In genomic region chr14:95314609-95315008, GRCh38 we compare ENCODE assay signal across 10 cellular contexts. TPM values are rescaled to one million over a fixed set of nuclear protein-coding genes. Genes with fewer than 3 reads are reported as not detected.
A peak's percentile ranks its signal among the peaks of the same experiment; 100 is the strongest.
DNase-seq lines count a peak whose midpoint lies in the region; ATAC-seq and TF ChIP-seq lines count a peak whose summit lies in the region.
"Had no signal": no experiment of that assay in that cellular context is flagged by ENCODE, and none has a peak within 500 bp of the region (broad histone marks: within the 10 kb centered on the region; RNA-seq: fewer than 3 reads in every experiment).

No MANE protein-coding gene starts in this region.

- 45 to 50% methylated on average over 6 of the region's 6 CpGs for WGBS in lower leg skin, 2 donors

- H3K4me1 Mint-ChIP-seq in activated CD4-positive, alpha-beta T cell treated with anti-CD3 and anti-CD28 coated beads, Interleukin-2, amount 10 ng/mL, durations not matched to agents 24 days and 14 days, result peaks cover 16% of the 10 kb centered on the region
- H3K4me1 Mint-ChIP-seq in activated T-helper 17 cell treated with anti-CD3 and anti-CD28 coated beads, Interleukin-2, amount 50 U/mL, for 72 hours, result peaks cover 3% of the 10 kb centered on the region

- peaks cover 10 to 68% of the 10 kb centered on the region in 2 donors for H3K4me1 ChIP-seq in left lung

- H3K27ac ChIP-seq in left lung, result peak overlapping the region in 1 of 2 donors; percentile 76

- no peaks in the 10 kb centered on the region for H3K9me3 Mint-ChIP-seq in activated CD4-positive, alpha-beta T cell treated with anti-CD3 and anti-CD28 coated beads, Interleukin-2, amount 10 ng/mL, durations not matched to agents 24 days and 14 days
- no peaks in the 10 kb centered on the region for H3K9me3 Mint-ChIP-seq in activated T-helper 17 cell treated with anti-CD3 and anti-CD28 coated beads, Interleukin-2, amount 50 U/mL, for 72 hours
- H3K9me3 Mint-ChIP-seq: naive thymus-derived CD4-positive, alpha-beta T cell; T-helper 1 cell treated with Interleukin-12 subunit alpha and Interleukin-12 subunit beta and Interleukin-4 antibody, amounts not matched to agents 30 μg/mL and 1 μg/mL, for 36 hours had no signal

- H3K9me3 ChIP-seq in left lung, result no peaks in the 10 kb centered on the region

- no peak overlapping the region for H3K4me3 Mint-ChIP-seq in activated CD4-positive, alpha-beta T cell treated with anti-CD3 and anti-CD28 coated beads, Interleukin-2, amount 10 ng/mL, durations not matched to agents 24 days and 14 days
- no peak overlapping the region for H3K4me3 Mint-ChIP-seq in activated T-helper 17 cell treated with anti-CD3 and anti-CD28 coated beads, Interleukin-2, amount 50 U/mL, for 72 hours
- H3K4me3 Mint-ChIP-seq: naive thymus-derived CD4-positive, alpha-beta T cell; T-helper 1 cell treated with Interleukin-12 subunit alpha and Interleukin-12 subunit beta and Interleukin-4 antibody, amounts not matched to agents 30 μg/mL and 1 μg/mL, for 36 hours had no signal

- ATAC-seq in HG03095 (IDR thresholded peaks at IDR 0.05; ENCODE audit: unreplicated experiment) (peak; percentile 54), left lung (peak; percentile 33), HG02840 (IDR thresholded peaks at IDR 0.05; ENCODE audit: low FRiP score, unreplicated experiment) (no peak)
- ATAC-seq in activated T-helper 17 cell treated with anti-CD3 and anti-CD28 coated beads, Interleukin-2, amount 50 U/mL, for 72 hours (replicated peaks), result peak; percentile 91

- H3K27me3 ChIP-seq in left lung, result peaks cover 0 to 19% of the 10 kb centered on the region in 2 donors

- no peaks in the 10 kb centered on the region for H3K36me3 ChIP-seq in left lung

- intact Hi-C loops in activated CD4-positive, alpha-beta T cell treated with anti-CD3 and anti-CD28 coated beads, Interleukin-2, amount 10 ng/mL, durations not matched to agents 24 days and 14 days (cut with micrococcal nuclease), result loop anchor here (2.0 kb wide), 1 partner anchor 50 kb away; no protein-coding TSS in a partner anchor
- intact Hi-C loops in left lung (cut with DNase I) (no loop called here), lower leg skin (cut with DNase I; ENCODE audit: low total_unique reads) (no loop called here)

- peak; percentile 60 for DNase-seq in activated CD4-positive, alpha-beta T cell treated with anti-CD3 and anti-CD28 coated beads, Interleukin-2, amount 10 ng/mL, durations not matched to agents 24 days and 14 days
- DNase-seq in activated CD4-positive, alpha-beta T cell treated with anti-CD3 and anti-CD28 coated beads, Interleukin-2, amount 50 U/mL, for 1 hour, result no peak
- DNase-seq in left lung (peak in 1 of 2 donors; percentile 52), lower leg skin (ENCODE audit: low spot score in 2 of 2) (no peak), activated gamma-delta T cell treated with Interleukin-2 at 50 U/mL for 16 hours (no peak)

- peak overlapping the region; percentile 10 for H3K27ac Mint-ChIP-seq in activated CD4-positive, alpha-beta T cell treated with anti-CD3 and anti-CD28 coated beads, Interleukin-2, amount 10 ng/mL, durations not matched to agents 24 days and 14 days
- H3K27ac Mint-ChIP-seq in activated T-helper 17 cell treated with anti-CD3 and anti-CD28 coated beads, Interleukin-2, amount 50 U/mL, for 72 hours, result no peak overlapping the region
- H3K27ac Mint-ChIP-seq: naive thymus-derived CD4-positive, alpha-beta T cell; T-helper 1 cell treated with Interleukin-12 subunit alpha and Interleukin-12 subunit beta and Interleukin-4 antibody, amounts not matched to agents 30 μg/mL and 1 μg/mL, for 36 hours had no signal

- H3K27me3 Mint-ChIP-seq in activated CD4-positive, alpha-beta T cell treated with anti-CD3 and anti-CD28 coated beads, Interleukin-2, amount 10 ng/mL, durations not matched to agents 24 days and 14 days, result peaks cover 28% of the 10 kb centered on the region
- H3K27me3 Mint-ChIP-seq in activated T-helper 17 cell treated with anti-CD3 and anti-CD28 coated beads, Interleukin-2, amount 50 U/mL, for 72 hours, result peaks cover 20% of the 10 kb centered on the region

- H3K4me3 ChIP-seq in left lung, result no peak overlapping the region
- no peak overlapping the region for H3K4me3 ChIP-seq in lower leg skin (ENCODE audit: low read depth, poor library complexity, severe bottlenecking)

- H3K36me3 Mint-ChIP-seq in activated CD4-positive, alpha-beta T cell treated with anti-CD3 and anti-CD28 coated beads, Interleukin-2, amount 10 ng/mL, durations not matched to agents 24 days and 14 days (ENCODE audit: low read depth), result no peaks in the 10 kb centered on the region
- no peaks in the 10 kb centered on the region for H3K36me3 Mint-ChIP-seq in activated T-helper 17 cell treated with anti-CD3 and anti-CD28 coated beads, Interleukin-2, amount 50 U/mL, for 72 hours (ENCODE audit: low read depth)
- H3K36me3 Mint-ChIP-seq: naive thymus-derived CD4-positive, alpha-beta T cell had no signal

- TF ChIP-seq CTCF in left lung (IDR thresholded peaks at IDR 0.05) (no peak), lower leg skin (IDR thresholded peaks at IDR 0.05) (no peak)

- TF ChIP-seq POLR2A in lower leg skin (IDR thresholded peaks at IDR 0.05), result no peak

RNA-seq across cellular contexts. Expression of gene CLMN, which starts 5.1 kb away (rescaled TPM):
- 1.0 and 1.1 TPM in 2 replicates for total RNA-seq in activated CD4-positive, alpha-beta T cell treated with anti-CD3 and anti-CD28 coated beads, Interleukin-2, amount 10 ng/mL, durations not matched to agents 24 days and 14 days
- total RNA-seq in activated T-helper 17 cell treated with anti-CD3 and anti-CD28 coated beads, Interleukin-2, amount 50 U/mL, for 72 hours, result 1 to 10 TPM in 1 of 2 donors, under 1 TPM in 1; 0.95 to 5.3 TPM
- total RNA-seq in left lung (10 to 100 TPM; 20.1 to 30.0 TPM), lower leg skin (1 to 10 TPM; 5.6 to 7.6 (median 7.2) TPM)
